9 cellular contexts compared by ENCODE assay signal in genomic region chr19:10009269-10009665, GRCh38. TPM values are rescaled to one million over a fixed set of nuclear protein-coding genes. Genes with fewer than 3 reads are reported as not detected.
DNase-seq lines count a peak whose midpoint lies in the region; ATAC-seq lines count a peak whose summit lies in the region.
"Had no signal": no experiment of that assay in that cellular context is flagged by ENCODE, and none has a peak within 500 bp of the region (broad histone marks: within the 10 kb centered on the region; RNA-seq: fewer than 3 reads in every experiment).

No MANE protein-coding gene starts in this region.

- H3K9ac ChIP-seq in adipocyte (ENCODE audit: low read length), result peak overlapping the region; percentile 65
- H3K9ac ChIP-seq: parathyroid adenoma had no signal

- no peak overlapping the region for H3K4me3 Mint-ChIP-seq in activated T-helper 1 cell treated with anti-CD3 and anti-CD28 coated beads, Interleukin-12 subunit alpha, Interleukin-12 subunit beta, Interleukin-2, Interleukin-4 antibody, amounts not matched to agents 30 ng/mL and 10 ng/mL and 1 ng/mL, durations not matched to agents 14 hours and 24 hours and 36 hours

- H3K4me3 ChIP-seq in adipocyte (ENCODE audit: low read length), result peak overlapping the region; percentile 98
- H3K4me3 ChIP-seq in iPS DF 6.9 (ENCODE audit: low read length), result no peak overlapping the region; the same call in 1 of the 2 replicates

- whole genome bisulfite sequencing in iPS DF 6.9 (ENCODE audit: insufficient coverage, insufficient read length), result no CpG with 5 or more reads among the region's 28 CpGs

- H3K4me1 Mint-ChIP-seq in activated T-helper 1 cell treated with anti-CD3 and anti-CD28 coated beads, Interleukin-12 subunit alpha, Interleukin-12 subunit beta, Interleukin-2, Interleukin-4 antibody, amounts not matched to agents 30 ng/mL and 10 ng/mL and 1 ng/mL, durations not matched to agents 14 hours and 24 hours and 36 hours (ENCODE audit: low read depth), result peaks cover 25% of the 10 kb centered on the region

- DNase-seq in activated T-helper 1 cell treated with Interleukin-2 at 50 U/mL for 16 hours (ENCODE audit: low read depth), result peak; percentile 3
- DNase-seq in activated T-helper 1 cell treated with anti-CD3 and anti-CD28 coated beads, Interleukin-12 subunit alpha, Interleukin-12 subunit beta, Interleukin-2, Interleukin-4 antibody, amounts not matched to agents 30 ng/mL and 10 ng/mL and 1 ng/mL, durations not matched to agents 14 hours and 24 hours and 36 hours (ENCODE audit: low spot score), result no peak
- DNase-seq in adipocyte (ENCODE audit: low read depth), result peak; percentile 79
- peak; percentile 29 for DNase-seq in iPS DF 6.9 (ENCODE audit: low read depth, low spot score)
- peak; percentile 19 to 32 for DNase-seq in stimulated activated CD4-positive, alpha-beta T cell treated with anti-CD3 and anti-CD28 coated beads, Interleukin-2, amount 100 ng/mL, for 48 hours
- no peak for DNase-seq in NCI-H2227 treated with DMSO at 0.1 percent for 48 hours (lab: John Stamatoyannopoulos, UW)

- H3K36me3 Mint-ChIP-seq in activated T-helper 1 cell treated with anti-CD3 and anti-CD28 coated beads, Interleukin-12 subunit alpha, Interleukin-12 subunit beta, Interleukin-2, Interleukin-4 antibody, amounts not matched to agents 30 ng/mL and 10 ng/mL and 1 ng/mL, durations not matched to agents 14 hours and 24 hours and 36 hours (ENCODE audit: low read depth), result no peaks in the 10 kb centered on the region

- H3K27ac ChIP-seq in iPS DF 6.9 (ENCODE audit: low read length), result no peak overlapping the region
- H3K27ac ChIP-seq: parathyroid adenoma had no signal

- peaks cover 44% of the 10 kb centered on the region for H3K27me3 Mint-ChIP-seq in activated T-helper 1 cell treated with anti-CD3 and anti-CD28 coated beads, Interleukin-12 subunit alpha, Interleukin-12 subunit beta, Interleukin-2, Interleukin-4 antibody, amounts not matched to agents 30 ng/mL and 10 ng/mL and 1 ng/mL, durations not matched to agents 14 hours and 24 hours and 36 hours (ENCODE audit: insufficient read depth)

- H3K9me3 ChIP-seq in adipocyte (ENCODE audit: control insufficient read depth, low read length), result no peaks in the 10 kb centered on the region
- H3K9me3 ChIP-seq in iPS DF 6.9 (ENCODE audit: control insufficient read depth, insufficient read depth, low read length), result no peaks in the 10 kb centered on the region

- intact Hi-C loops in activated T-helper 1 cell treated with anti-CD3 and anti-CD28 coated beads, Interleukin-12 subunit alpha, Interleukin-12 subunit beta, Interleukin-2, Interleukin-4 antibody, amounts not matched to agents 30 ng/mL and 10 ng/mL and 1 ng/mL, durations not matched to agents 14 hours and 24 hours and 36 hours (cut with micrococcal nuclease), result no loop called here

- ATAC-seq in HG03565 (IDR thresholded peaks at IDR 0.05; ENCODE audit: unreplicated experiment) (no peak), HG02763 (IDR thresholded peaks at IDR 0.05; ENCODE audit: unreplicated experiment) (no peak)

- no peak overlapping the region for H3K27ac Mint-ChIP-seq in activated T-helper 1 cell treated with anti-CD3 and anti-CD28 coated beads, Interleukin-12 subunit alpha, Interleukin-12 subunit beta, Interleukin-2, Interleukin-4 antibody, amounts not matched to agents 30 ng/mL and 10 ng/mL and 1 ng/mL, durations not matched to agents 14 hours and 24 hours and 36 hours

- H3K27me3 ChIP-seq in adipocyte (replicated peaks; ENCODE audit: control insufficient read depth, insufficient read depth, low read length) (no peaks in the 10 kb centered on the region), iPS DF 6.9 (ENCODE audit: control insufficient read depth, insufficient read depth, low read length) (peaks cover 7% of the 10 kb centered on the region; the same call in 1 of the 2 replicates)

- H3K4me1 ChIP-seq in adipocyte (ENCODE audit: control insufficient read depth, insufficient read depth, low read length) (peaks cover 51% of the 10 kb centered on the region), iPS DF 6.9 (ENCODE audit: control insufficient read depth, insufficient read depth, low read length) (peaks cover 4% of the 10 kb centered on the region)

- H3K36me3 ChIP-seq in adipocyte (ENCODE audit: control insufficient read depth, insufficient read depth, low read length, severe bottlenecking) (peaks cover 18% of the 10 kb centered on the region), iPS DF 6.9 (ENCODE audit: control insufficient read depth, insufficient read depth, low read length) (no peaks in the 10 kb centered on the region)

- no peaks in the 10 kb centered on the region for H3K9me3 Mint-ChIP-seq in activated T-helper 1 cell treated with anti-CD3 and anti-CD28 coated beads, Interleukin-12 subunit alpha, Interleukin-12 subunit beta, Interleukin-2, Interleukin-4 antibody, amounts not matched to agents 30 ng/mL and 10 ng/mL and 1 ng/mL, durations not matched to agents 14 hours and 24 hours and 36 hours

RNA-seq across cellular contexts. Expression of gene COL5A3, which starts 1.0 kb away (rescaled TPM):
- total RNA-seq in activated T-helper 1 cell treated with anti-CD3 and anti-CD28 coated beads, Interleukin-12 subunit alpha, Interleukin-12 subunit beta, Interleukin-2, Interleukin-4 antibody, amounts not matched to agents 30 ng/mL and 10 ng/mL and 1 ng/mL, durations not matched to agents 14 hours and 24 hours and 36 hours, result 0.67 and 0.76 TPM in 2 replicates

RNA-seq across cellular contexts. Expression of gene RDH8, which starts 4.0 kb away (rescaled TPM):
- total RNA-seq in activated T-helper 1 cell treated with anti-CD3 and anti-CD28 coated beads, Interleukin-12 subunit alpha, Interleukin-12 subunit beta, Interleukin-2, Interleukin-4 antibody, amounts not matched to agents 30 ng/mL and 10 ng/mL and 1 ng/mL, durations not matched to agents 14 hours and 24 hours and 36 hours, result not detected in 2 replicates

Comparison
In these comparisons a context has a peak if more than half of its experiments do, and no peak if none do; other contexts are left out.
1. DNase-seq: peak in activated T-helper 1 cell treated with Interleukin-2 at 50 U/mL for 16 hours (single experiment), adipocyte (single experiment), iPS DF 6.9 (single experiment) and stimulated activated CD4-positive, alpha-beta T cell treated with anti-CD3 and anti-CD28 coated beads, Interleukin-2, amount 100 ng/mL, for 48 hours (2 of 2); none in activated T-helper 1 cell treated with anti-CD3 and anti-CD28 coated beads, Interleukin-12 subunit alpha, Interleukin-12 subunit beta, Interleukin-2, Interleukin-4 antibody, amounts not matched to agents 30 ng/mL and 10 ng/mL and 1 ng/mL, durations not matched to agents 14 hours and 24 hours and 36 hours (single experiment) and NCI-H2227 treated with DMSO at 0.1 percent for 48 hours (single experiment).